29 cellular contexts compared by ENCODE assay signal in genomic region chr17:535165-535564, GRCh38.
DNase-seq lines count a peak whose midpoint lies in the region; ATAC-seq and TF ChIP-seq lines count a peak whose summit lies in the region.
"Had no signal": no experiment of that assay in that cellular context is flagged by ENCODE, and none has a peak within 500 bp of the region (broad histone marks: within the 10 kb centered on the region; RNA-seq: fewer than 3 reads in every experiment).

No MANE protein-coding gene starts in this region.

- ATAC-seq in Right ventricle myocardium superior (ENCODE audit: poor library complexity) (no peak), left lobe of liver (no peak)
- ATAC-seq in CD4-positive, alpha-beta T cell (ENCODE audit: poor library complexity), result no peak
- ATAC-seq: A549 had no signal

- CTCF ChIA-PET in CD4-positive, alpha-beta T cell (lab: Charles Lee), result interaction anchor here (1.4 kb wide), 1 partner anchor 123 kb away, joined by 3 read pairs; no protein-coding TSS in a partner anchor

- H3K27me3 ChIP-seq in left ventricle myocardium inferior (ENCODE audit: low read depth), result no peaks in the 10 kb centered on the region
- no peaks in the 10 kb centered on the region for H3K27me3 ChIP-seq in CD4-positive, alpha-beta T cell (ENCODE audit: control insufficient read depth, insufficient read depth, low read length)
- no peaks in the 10 kb centered on the region for H3K27me3 ChIP-seq in WERI-Rb-1 (ENCODE audit: insufficient read depth, low read depth, severe bottlenecking)
- H3K27me3 ChIP-seq: hepatocyte, sigmoid colon, stomach, tibial nerve had no signal

- POLR2A ChIA-PET in CD4-positive, alpha-beta T cell (lab: Charles Lee), result interaction anchor here (1.0 kb wide), 1 partner anchor 123 kb away, joined by 3 read pairs; no protein-coding TSS in a partner anchor

- no peaks in the 10 kb centered on the region for H3K9me3 Mint-ChIP-seq in nephron
- H3K9me3 Mint-ChIP-seq in CD4-positive, alpha-beta T cell, result no peaks in the 10 kb centered on the region
- H3K9me3 Mint-ChIP-seq: activated B cell treated with CpG ODN at 0.5 μM for 24 hours; activated naive CD8-positive, alpha-beta T cell treated with anti-CD3 and anti-CD28 coated beads for 36 hours; immature natural killer cell; natural killer cell treated with Interleukin-12 subunit alpha and Interleukin-12 subunit beta and Interleukin-15 and Interleukin-18, amount 100 ng/mL, for 72 hours had no signal

- intact Hi-C loops in left ventricle myocardium inferior (cut with micrococcal nuclease), result no loop called here
- intact Hi-C loops in Right ventricle myocardium superior (cut with DNase I), result no loop called here
- intact Hi-C loops in CD4-positive, alpha-beta T cell (cut with DNase I, micrococcal nuclease), result no loop called here

- H3K4me1 Mint-ChIP-seq in nephron, result peaks cover 68% of the 10 kb centered on the region
- H3K4me1 Mint-ChIP-seq in CD4-positive, alpha-beta T cell (ENCODE audit: low read depth), result peaks cover 6% of the 10 kb centered on the region
- H3K4me1 Mint-ChIP-seq: activated B cell treated with CpG ODN at 0.5 μM for 24 hours, immature natural killer cell had no signal

- H3K9me3 ChIP-seq in left ventricle myocardium inferior (replicated peaks) (no peaks in the 10 kb centered on the region), WERI-Rb-1 (ENCODE audit: severe bottlenecking) (no peaks in the 10 kb centered on the region)
- H3K9me3 ChIP-seq in CD4-positive, alpha-beta T cell (ENCODE audit: control insufficient read depth, low read length), result no peaks in the 10 kb centered on the region
- H3K9me3 ChIP-seq: A549, sigmoid colon, stomach, tibial nerve had no signal

- TF ChIP-seq CTCF in left ventricle myocardium inferior (IDR thresholded peaks at IDR 0.05; ENCODE audit: borderline replicate concordance), result no peak
- no peak for TF ChIP-seq CTCF in nephron (IDR thresholded peaks at IDR 0.05; ENCODE audit: unreplicated experiment in 3 of 3)
- no peak for TF ChIP-seq CTCF in CD4-positive, alpha-beta T cell (IDR thresholded peaks at IDR 0.05)
- no peak for TF ChIP-seq CTCF in WERI-Rb-1 (IDR thresholded peaks at IDR 0.05; ENCODE audit: low read depth, low read length)

- peak overlapping the region; percentile 15 to 55 (median 18) for H3K4me3 Mint-ChIP-seq in nephron
- no peak overlapping the region for H3K4me3 Mint-ChIP-seq in CD4-positive, alpha-beta T cell
- H3K4me3 Mint-ChIP-seq: activated B cell treated with CpG ODN at 0.5 μM for 24 hours; activated naive CD8-positive, alpha-beta T cell treated with anti-CD3 and anti-CD28 coated beads for 36 hours; immature natural killer cell; natural killer cell treated with Interleukin-12 subunit alpha and Interleukin-12 subunit beta and Interleukin-15 and Interleukin-18, amount 100 ng/mL, for 72 hours had no signal

- H3K27ac Mint-ChIP-seq in nephron, result peak overlapping the region; percentile 69 to 90 (median 80)
- H3K27ac Mint-ChIP-seq in CD4-positive, alpha-beta T cell, result no peak overlapping the region
- H3K27ac Mint-ChIP-seq: activated B cell treated with CpG ODN at 0.5 μM for 24 hours; activated naive CD8-positive, alpha-beta T cell treated with anti-CD3 and anti-CD28 coated beads for 36 hours had no signal

- H3K4me3 ChIP-seq in left ventricle myocardium inferior, result no peak overlapping the region
- no peak overlapping the region for H3K4me3 ChIP-seq in WERI-Rb-1 (ENCODE audit: low read depth, low read length)
- H3K4me3 ChIP-seq: A549, hepatocyte, sigmoid colon, SK-N-MC, stomach, tibial nerve had no signal

- no peaks in the 10 kb centered on the region for H3K27me3 Mint-ChIP-seq in nephron (ENCODE audit: low read depth)
- H3K27me3 Mint-ChIP-seq in CD4-positive, alpha-beta T cell, result no peaks in the 10 kb centered on the region
- H3K27me3 Mint-ChIP-seq: activated B cell treated with CpG ODN at 0.5 μM for 24 hours; activated naive CD8-positive, alpha-beta T cell treated with anti-CD3 and anti-CD28 coated beads for 36 hours; natural killer cell treated with Interleukin-12 subunit alpha and Interleukin-12 subunit beta and Interleukin-15 and Interleukin-18, amount 100 ng/mL, for 72 hours had no signal

- DNase-seq in left ventricle myocardium inferior, result no peak
- no peak for DNase-seq in Right ventricle myocardium superior
- DNase-seq in amniotic epithelial cell (ENCODE audit: low read depth), result peak; percentile 63
- DNase-seq in CD4-positive, alpha-beta T cell, result no peak
- no peak for DNase-seq in WERI-Rb-1
- no peak for DNase-seq in left lobe of liver (ENCODE audit: low spot score)
- no peak for DNase-seq in NCI-H2227 treated with DMSO at 0.1 percent for 48 hours (lab: John Stamatoyannopoulos, UW)
- DNase-seq: activated B cell treated with CpG ODN at 0.5 μM for 24 hours; activated CD4-positive, alpha-beta T cell treated with anti-CD3 and anti-CD28 coated beads, Interleukin-2, amount 50 U/mL, for 48 hours; activated naive CD8-positive, alpha-beta T cell treated with anti-CD3 and anti-CD28 coated beads for 36 hours; COR-L47; DMS79 treated with DMSO at 0.1 percent for 48 hours; effector CD4-positive, alpha-beta T cell; GOT3; immature natural killer cell; midbrain; MV-4-11; NCI-H187 treated with DMSO at 0.1 percent for 48 hours; RPMI8226; sigmoid colon; stimulated activated CD4-positive, alpha-beta T cell treated with anti-CD3 and anti-CD28 coated beads, Interleukin-15, amount 100 ng/mL, for 24 hours; stomach had no signal

- H3K36me3 Mint-ChIP-seq in nephron (ENCODE audit: low read depth), result peaks cover 57% of the 10 kb centered on the region
- peaks cover 84% of the 10 kb centered on the region for H3K36me3 Mint-ChIP-seq in CD4-positive, alpha-beta T cell (ENCODE audit: low read depth)

- peaks cover 54% of the 10 kb centered on the region for H3K36me3 ChIP-seq in left ventricle myocardium inferior
- H3K36me3 ChIP-seq in WERI-Rb-1, result peaks cover 25% of the 10 kb centered on the region

- H3K27ac ChIP-seq in left ventricle myocardium inferior (replicated peaks) (peak overlapping the region; percentile 67), WERI-Rb-1 (no peak overlapping the region)
- no peak overlapping the region for H3K27ac ChIP-seq in CD4-positive, alpha-beta T cell (ENCODE audit: low read depth, low read length)
- H3K27ac ChIP-seq: A549, hepatocyte, KMS-11, sigmoid colon, SK-N-MC, tibial nerve had no signal

- H3K4me1 ChIP-seq in left ventricle myocardium inferior, result peaks cover 38% of the 10 kb centered on the region
- H3K4me1 ChIP-seq: A549, sigmoid colon had no signal
